8 cellular contexts compared by ENCODE assay signal in genomic region chr4:183100298-183100599, GRCh38. TPM values are rescaled to one million over a fixed set of nuclear protein-coding genes. Genes with fewer than 3 reads are reported as not detected.
DNase-seq lines count a peak whose midpoint lies in the region; ATAC-seq and TF ChIP-seq lines count a peak whose summit lies in the region.

No MANE protein-coding gene starts in this region.

- no peak overlapping the region for H4K8ac ChIP-seq in mesendoderm (ENCODE audit: low read depth, low read length)

- no peak overlapping the region for H3K23ac ChIP-seq in mesendoderm (ENCODE audit: low read length)

- peak overlapping the region; percentile 54 to 55 for H3K4me3 Mint-ChIP-seq in activated T-cell treated with anti-CD3 and anti-CD28 coated beads, Interleukin-2, amount 50 U/mL, for 72 hours
- H3K4me3 Mint-ChIP-seq in chondrocyte (ENCODE audit: unreplicated experiment): peak overlapping the region; percentile 77
- peak overlapping the region; percentile 88 for H3K4me3 Mint-ChIP-seq in type B pancreatic cell

- WGBS in mesendoderm (ENCODE audit: extremely low coverage, insufficient coverage, low lambda C conversion rate): no CpG with 5 or more reads among the region's 3 CpGs

- no peak overlapping the region for H3K27ac Mint-ChIP-seq in activated T-cell treated with anti-CD3 and anti-CD28 coated beads, Interleukin-2, amount 50 U/mL, for 72 hours
- H3K27ac Mint-ChIP-seq in chondrocyte (ENCODE audit: unreplicated experiment) (peak overlapping the region; percentile 74), type B pancreatic cell (peak overlapping the region; percentile 53)

- H3K79me1 ChIP-seq in mesendoderm (ENCODE audit: low read length): no peaks in the 10 kb centered on the region

- peak overlapping the region; percentile 74 for H3K4me3 ChIP-seq in mesendoderm (ENCODE audit: low read length)

- no peak overlapping the region for H2BK120ac ChIP-seq in mesendoderm (ENCODE audit: low read depth, low read length)

- TF ChIP-seq CTCF in chondrocyte (IDR thresholded peaks at IDR 0.05) (no peak), type B pancreatic cell (conservative IDR thresholded peaks at IDR 0.05) (no peak)

- ATAC-seq in activated T-cell treated with anti-CD3 and anti-CD28 coated beads, Interleukin-2, amount 50 U/mL, for 72 hours (replicated peaks in 1 of 2): no peak
- ATAC-seq in HG02588 (IDR thresholded peaks at IDR 0.05; ENCODE audit: unreplicated experiment) (no peak), HG02970 (IDR thresholded peaks at IDR 0.05; ENCODE audit: low FRiP score, unreplicated experiment) (no peak)

- DNase-seq in activated T-cell treated with anti-CD3 and anti-CD28 coated beads, Interleukin-2, amount 50 U/mL, for 72 hours: no peak
- DNase-seq in activated T-cell treated with anti-CD3 and anti-CD28 coated beads, Interleukin-2, amount 50 U/mL, for 1 hour: no peak
- DNase-seq in chondrocyte (ENCODE audit: low spot score) (no peak), mesendoderm (no peak), type B pancreatic cell (ENCODE audit: extremely low spot score, unreplicated experiment) (no peak), kidney glomerular epithelial cell (lab: John Stamatoyannopoulos, UW) (no peak)

- H3K79me2 ChIP-seq in mesendoderm (ENCODE audit: control insufficient read depth, insufficient read depth, low read length): peaks cover 42% of the 10 kb centered on the region

- H3K36me3 Mint-ChIP-seq in activated T-cell treated with anti-CD3 and anti-CD28 coated beads, Interleukin-2, amount 50 U/mL, for 72 hours (ENCODE audit: insufficient read depth in 2 of 2): no peaks in the 10 kb centered on the region
- H3K36me3 Mint-ChIP-seq in chondrocyte (ENCODE audit: low read depth) (no peaks in the 10 kb centered on the region), type B pancreatic cell (no peaks in the 10 kb centered on the region)

- peaks cover 43% of the 10 kb centered on the region for H3K27me3 Mint-ChIP-seq in activated T-cell treated with anti-CD3 and anti-CD28 coated beads, Interleukin-2, amount 50 U/mL, for 72 hours (ENCODE audit: low read depth)
- H3K27me3 Mint-ChIP-seq in chondrocyte (ENCODE audit: low read depth) (no peaks in the 10 kb centered on the region), type B pancreatic cell (peaks cover 18% of the 10 kb centered on the region)

- peak overlapping the region; percentile 88 for H3K9ac ChIP-seq in mesendoderm (ENCODE audit: low read length)

- H3K4me1 Mint-ChIP-seq in activated T-cell treated with anti-CD3 and anti-CD28 coated beads, Interleukin-2, amount 50 U/mL, for 72 hours (ENCODE audit: low read depth): peaks cover 5% of the 10 kb centered on the region
- H3K4me1 Mint-ChIP-seq in chondrocyte (ENCODE audit: low read depth) (peaks cover 45% of the 10 kb centered on the region), type B pancreatic cell (ENCODE audit: unreplicated experiment) (peaks cover 20% of the 10 kb centered on the region)

- no peak overlapping the region for H2BK15ac ChIP-seq in mesendoderm (replicated peaks; ENCODE audit: low read depth)

- H3K4me1 ChIP-seq in mesendoderm (ENCODE audit: control insufficient read depth, low read depth, low read length): no peaks in the 10 kb centered on the region

- no peaks in the 10 kb centered on the region for H3K36me3 ChIP-seq in mesendoderm (ENCODE audit: control insufficient read depth, insufficient read depth, low read length)

- H3K27ac ChIP-seq in mesendoderm (ENCODE audit: low read depth, low read length): no peak overlapping the region

- H3K4ac ChIP-seq in mesendoderm (ENCODE audit: low read depth, low read length): no peak overlapping the region

- no peak overlapping the region for H2BK5ac ChIP-seq in mesendoderm (ENCODE audit: low read length)

- peak overlapping the region; percentile 74 for H3K4me2 ChIP-seq in mesendoderm (ENCODE audit: low read length)

- H4K5ac ChIP-seq in mesendoderm (ENCODE audit: low read length): no peak overlapping the region

- peak overlapping the region; percentile 93 for H3K18ac ChIP-seq in mesendoderm (ENCODE audit: low read length)

- no peaks in the 10 kb centered on the region for H3K9me3 Mint-ChIP-seq in activated T-cell treated with anti-CD3 and anti-CD28 coated beads, Interleukin-2, amount 50 U/mL, for 72 hours
- H3K9me3 Mint-ChIP-seq in chondrocyte (ENCODE audit: low read depth): no peaks in the 10 kb centered on the region
- H3K9me3 Mint-ChIP-seq in type B pancreatic cell: no peaks in the 10 kb centered on the region

- no peaks in the 10 kb centered on the region for H3K27me3 ChIP-seq in mesendoderm (ENCODE audit: insufficient read depth, low read length, poor library complexity)

- no peak overlapping the region for H2AK5ac ChIP-seq in mesendoderm (ENCODE audit: low read length)

- peak overlapping the region; percentile 95 for H3K56ac ChIP-seq in mesendoderm (ENCODE audit: low read length)

RNA-seq across cellular contexts. Expression of gene WWC2, which starts 1.2 kb away (rescaled TPM):
- total RNA-seq in activated T-cell treated with anti-CD3 and anti-CD28 coated beads, Interleukin-2, amount 50 U/mL, for 72 hours: 1 to 10 TPM; 3.6 to 3.7 TPM
- total RNA-seq in chondrocyte (41.5 to 54.5 TPM (median 48.0 TPM) in 3 replicates), type B pancreatic cell (ENCODE audit: low replicate concordance) (23.9 and 24.6 TPM in 2 replicates)
- polyA plus RNA-seq in mesendoderm (2013, experiment 1 of 2): 44.3 TPM
- polyA plus RNA-seq in mesendoderm (2013, experiment 2 of 2): 44.8 TPM
